ENCODE assay signal across 14 cellular contexts in the genomic region with DNA sequence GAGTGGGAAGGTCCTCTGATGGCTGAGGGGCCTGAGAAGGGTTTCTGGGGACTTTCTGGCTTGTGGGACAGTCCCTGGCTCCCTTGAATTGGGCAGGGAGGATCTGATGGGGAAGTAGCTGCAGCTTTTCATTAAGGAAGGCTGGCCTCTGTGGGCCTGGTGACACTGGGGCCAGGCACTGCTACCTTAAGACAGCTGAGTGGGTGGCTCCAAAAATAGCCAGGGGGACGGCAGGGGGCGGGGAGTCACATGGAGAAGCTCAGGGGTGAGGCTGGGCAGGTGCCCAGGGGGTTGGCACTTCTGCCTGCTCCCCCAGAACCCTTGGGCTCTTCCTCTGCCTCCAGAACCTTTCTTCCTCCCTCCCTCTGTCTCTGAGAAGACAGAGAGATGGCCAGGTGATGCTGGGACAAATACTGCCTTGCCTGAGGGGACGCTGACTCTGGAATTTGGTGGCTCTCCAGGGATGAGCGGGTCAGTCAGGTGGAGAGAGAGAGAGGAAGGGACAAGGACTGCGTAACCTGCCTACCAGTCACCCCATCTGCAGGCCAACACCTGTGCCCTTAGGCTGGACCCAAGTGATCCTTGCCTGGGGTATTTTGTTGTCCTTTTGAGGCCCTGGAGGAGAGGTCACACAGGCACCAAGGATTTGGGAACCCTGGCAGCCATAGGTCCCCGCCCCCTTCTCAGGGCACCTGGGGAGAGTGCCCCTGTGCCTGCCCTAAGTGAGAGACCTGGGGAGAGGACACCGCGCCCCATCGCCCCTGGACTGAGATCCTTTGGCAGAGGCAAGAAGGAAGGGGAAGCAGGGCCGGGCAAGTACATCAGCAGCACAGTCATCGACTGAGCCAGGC.
A peak's percentile ranks its signal among the peaks of the same experiment; 100 is the strongest.
DNase-seq lines count a peak whose midpoint lies in the region; ATAC-seq and TF ChIP-seq lines count a peak whose summit lies in the region.
"Had no signal": no experiment of that assay in that cellular context is flagged by ENCODE, and none has a peak within 500 bp of the region (broad histone marks: within the 10 kb centered on the region; RNA-seq: fewer than 3 reads in every experiment).

No MANE protein-coding gene starts in this region.

- H3K27ac ChIP-seq in RWPE1, result peak overlapping the region; percentile 3; the same call in 1 of the 2 replicates

- H3K36me3 Mint-ChIP-seq in memory B cell, result peaks cover 1% of the 10 kb centered on the region
- H3K36me3 Mint-ChIP-seq: T-cell had no signal

- H3K4me3 Mint-ChIP-seq in memory B cell, result no peak overlapping the region
- H3K4me3 Mint-ChIP-seq: T-cell had no signal

- H3K9me3 Mint-ChIP-seq in memory B cell, result no peaks in the 10 kb centered on the region
- H3K9me3 Mint-ChIP-seq: T-cell had no signal

- peak; percentile 21 for DNase-seq in stimulated activated CD4-positive, alpha-beta T cell treated with anti-CD3 and anti-CD28 coated beads, Interleukin-4, amount 100 ng/mL, for 1 hour
- DNase-seq in stimulated activated CD4-positive, alpha-beta T cell treated with anti-CD3 and anti-CD28 coated beads, Interleukin-15, amount 100 ng/mL, for 24 hours, result no peak
- DNase-seq in RWPE1 (ENCODE audit: low spot score) (no peak), memory B cell (ENCODE audit: low spot score in 2 of 2) (no peak), NCI-H1694 treated with DMSO at 0.1 percent for 48 hours (lab: John Stamatoyannopoulos, UW) (no peak), NCI-H1930 (lab: John Stamatoyannopoulos, UW) (no peak)
- DNase-seq in activated effector memory CD4-positive, alpha-beta T cell treated with anti-CD3 and anti-CD28 coated beads, Interleukin-2, amount 50 U/mL, for 16 hours, result no peak
- DNase-seq: DMS79 treated with DMSO at 0.1 percent for 48 hours; KBM-7; midbrain; stimulated activated CD4-positive, alpha-beta T cell treated with anti-CD3 and anti-CD28 coated beads, Interleukin-1b, Interleukin-23, amount 100 ng/mL, for 48 hours; T-cell had no signal

- ATAC-seq in memory B cell (ENCODE audit: low read depth) (peak; percentile 28), HG03565 (IDR thresholded peaks at IDR 0.05; ENCODE audit: unreplicated experiment) (no peak)
- ATAC-seq: T-cell had no signal

- no peak for TF ChIP-seq CTCF in RWPE1 (conservative IDR thresholded peaks at IDR 0.05; ENCODE audit: low read depth)

- peaks cover 45% of the 10 kb centered on the region for H3K4me1 Mint-ChIP-seq in memory B cell

- H3K27me3 Mint-ChIP-seq in memory B cell, result no peaks in the 10 kb centered on the region
- H3K27me3 Mint-ChIP-seq: T-cell had no signal

- peak overlapping the region; percentile 68 for H3K27ac Mint-ChIP-seq in memory B cell
- H3K27ac Mint-ChIP-seq: progenitor cell of endocrine pancreas, T-cell had no signal

- CTCF ChIA-PET in RWPE1 (lab: Yijun Ruan, JAX), result interaction anchor here (0.6 to 0.9 kb wide), 2 partner anchors 34 to 36 kb away, joined by 4 read pairs; no protein-coding TSS in a partner anchor

- POLR2A ChIA-PET in RWPE1 (lab: Yijun Ruan, JAX; ENCODE audit: low non-redundant PET), result no interaction called here
